ENCODE assay signal across 23 cellular contexts in the genomic region with DNA sequence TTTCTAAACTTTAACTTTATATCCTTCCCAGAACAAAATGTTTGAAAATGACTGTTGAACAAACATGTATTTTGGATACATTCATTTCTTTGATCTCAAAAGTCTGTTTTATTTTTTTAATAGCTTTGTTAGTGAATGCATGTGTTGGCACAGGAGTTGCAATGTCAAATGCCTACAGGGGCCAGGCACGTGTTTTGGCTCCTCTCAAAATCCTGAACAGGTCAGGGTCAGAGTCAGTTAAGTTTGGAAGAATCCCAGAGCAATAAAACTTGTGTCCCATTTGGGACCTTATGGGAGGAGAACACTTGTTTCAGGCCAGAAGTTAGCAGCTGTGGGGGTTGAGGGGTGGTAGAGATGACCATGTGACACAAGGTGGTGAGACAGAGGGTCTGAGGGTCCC. TPM values are rescaled to one million over a fixed set of nuclear protein-coding genes. Genes with fewer than 3 reads are reported as not detected.
"Had no signal": no experiment of that assay in that cellular context is flagged by ENCODE, and none has a peak within 500 bp of the region (broad histone marks: within the 10 kb centered on the region; RNA-seq: fewer than 3 reads in every experiment).

No MANE protein-coding gene starts in this region.

- H3K27ac ChIP-seq: hepatocyte, neural progenitor cell, neutrophil, parathyroid adenoma, spleen, upper lobe of right lung had no signal

- H3K4me1 ChIP-seq: neural progenitor cell, parathyroid adenoma, spleen, upper lobe of right lung had no signal

- H3K36me3 ChIP-seq: neural progenitor cell, neutrophil, upper lobe of right lung had no signal

- DNase-seq: heart right ventricle; islet precursor cell; mesendoderm; naive B cell; natural killer cell; nephron progenitor cell; occipital lobe; small intestine; spleen; stimulated activated CD4-positive, alpha-beta T cell treated with anti-CD3 and anti-CD28 coated beads, Interleukin-4, amount 100 ng/mL, for 24 hours; stimulated activated naive CD4-positive, alpha-beta T cell; tibial artery; trophoblast cell; upper lobe of right lung had no signal

- H3K27me3 ChIP-seq: heart right ventricle, hepatocyte, neural progenitor cell, tibial artery, upper lobe of right lung had no signal

- H3K4me3 ChIP-seq: heart right ventricle, hepatocyte, lung, neural progenitor cell, spleen, thoracic aorta, tibial artery, upper lobe of right lung had no signal

- H3K9me3 ChIP-seq: neutrophil, thoracic aorta, tibial artery, upper lobe of right lung had no signal

- ATAC-seq: heart right ventricle; natural killer cell; sciatic nerve; stimulated activated effector memory CD8-positive, alpha-beta T cell treated with anti-CD3 and anti-CD28 coated beads, Interleukin-12 subunit alpha, Interleukin-12 subunit beta, amount 100 ng/mL, for 72 hours; upper lobe of right lung had no signal

RNA-seq across cellular contexts. Expression of gene CCDC110, which starts 29.0 kb away (rescaled TPM):
- total RNA-seq: mononuclear cell, natural killer cell had no signal

RNA-seq across cellular contexts. Expression of gene PDLIM3, which starts 34.7 kb away (rescaled TPM):
- total RNA-seq: natural killer cell had no signal
